13 cellular contexts compared by ENCODE assay signal in the genomic region with DNA sequence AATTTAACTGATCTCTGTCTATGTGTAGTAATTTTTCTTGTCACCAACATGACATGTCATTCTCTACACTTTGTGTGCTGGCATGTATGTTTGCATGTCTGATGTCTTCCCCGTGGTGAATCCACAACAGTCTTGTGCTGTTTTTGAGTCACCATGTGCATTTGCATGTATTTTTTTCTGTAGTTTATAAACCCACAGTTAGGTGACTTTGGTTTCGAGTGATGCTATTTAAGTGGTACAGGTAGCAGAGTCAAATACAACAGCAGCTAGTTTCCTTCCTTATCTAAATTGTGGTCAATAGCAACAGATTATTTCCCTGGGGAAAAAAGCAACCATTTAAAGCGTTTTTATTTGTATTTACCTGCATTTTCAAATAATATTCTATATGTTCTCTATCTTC.
DNase-seq lines count a peak whose midpoint lies in the region; ATAC-seq and TF ChIP-seq lines count a peak whose summit lies in the region.
"Had no signal": no experiment of that assay in that cellular context is flagged by ENCODE, and none has a peak within 500 bp of the region (broad histone marks: within the 10 kb centered on the region; RNA-seq: fewer than 3 reads in every experiment).

No MANE protein-coding gene starts in this region.

- no peaks in the 10 kb centered on the region for H3K9me3 ChIP-seq in SU-DHL-6 (ENCODE audit: insufficient read depth, low read length)
- H3K9me3 ChIP-seq: breast epithelium had no signal

- no peak overlapping the region for H3K9ac ChIP-seq in SU-DHL-6 (ENCODE audit: low read length)

- ATAC-seq in GM18870 (IDR thresholded peaks at IDR 0.05; ENCODE audit: unreplicated experiment): peak; percentile 95
- ATAC-seq in GM21526 (IDR thresholded peaks at IDR 0.05; ENCODE audit: low FRiP score, unreplicated experiment): peak; percentile 97
- ATAC-seq in HG03039 (IDR thresholded peaks at IDR 0.05; ENCODE audit: unreplicated experiment): peak; percentile 86
- ATAC-seq: Panc1; stimulated activated naive CD8-positive, alpha-beta T cell treated with anti-CD3 and anti-CD28 coated beads, Interleukin-15, Interleukin-2, amounts not matched to agents 100 U/mL and 50 U/mL, for 24 hours had no signal

- DNase-seq in effector CD4-positive, alpha-beta T cell: no peak
- DNase-seq in cerebellum (ENCODE audit: low spot score) (no peak), kidney glomerular epithelial cell (lab: John Stamatoyannopoulos, UW) (no peak), ecto neural progenitor cell (ENCODE audit: low spot score) (no peak)
- DNase-seq: activated T-cell treated with anti-CD3 and anti-CD28 coated beads for 4 hours; NCI-H2107; stimulated activated naive CD8-positive, alpha-beta T cell treated with anti-CD3 and anti-CD28 coated beads, Interleukin-15, Interleukin-2, amounts not matched to agents 100 U/mL and 50 U/mL, for 24 hours had no signal

- no peaks in the 10 kb centered on the region for H3K9me2 ChIP-seq in SU-DHL-6 (replicated peaks; ENCODE audit: insufficient read depth, low read length)

- H3K79me2 ChIP-seq in SU-DHL-6 (ENCODE audit: insufficient read depth, low read length): no peaks in the 10 kb centered on the region

- H3K4me2 ChIP-seq in SU-DHL-6 (ENCODE audit: low read depth, low read length, poor library complexity, severe bottlenecking): peak overlapping the region; percentile 13

- H3K27me3 ChIP-seq in SU-DHL-6 (ENCODE audit: low read length): no peaks in the 10 kb centered on the region
- H3K27me3 ChIP-seq: breast epithelium had no signal

- TF ChIP-seq CTCF in SU-DHL-6 (IDR thresholded peaks at IDR 0.05; ENCODE audit: insufficient read depth, low read length, poor library complexity, severe bottlenecking): no peak

- no peaks in the 10 kb centered on the region; the same call in 1 of the 2 replicates for H3K36me3 ChIP-seq in SU-DHL-6 (ENCODE audit: low read length)

- H3F3A ChIP-seq in SU-DHL-6 (ENCODE audit: insufficient read depth): no peaks in the 10 kb centered on the region

- no peak overlapping the region for H3K27ac ChIP-seq in SU-DHL-6 (ENCODE audit: low read depth, low read length)
- H3K27ac ChIP-seq: breast epithelium had no signal

- no peaks in the 10 kb centered on the region for H4K20me1 ChIP-seq in SU-DHL-6 (ENCODE audit: low read depth, low read length)

- H2AFZ ChIP-seq in SU-DHL-6 (ENCODE audit: low read depth, low read length, severe bottlenecking): no peak overlapping the region

- H3K4me3 ChIP-seq in SU-DHL-6 (ENCODE audit: insufficient read depth, low read length, poor library complexity, severe bottlenecking): no peak overlapping the region
- H3K4me3 ChIP-seq: breast epithelium had no signal
